In the genomic region with DNA sequence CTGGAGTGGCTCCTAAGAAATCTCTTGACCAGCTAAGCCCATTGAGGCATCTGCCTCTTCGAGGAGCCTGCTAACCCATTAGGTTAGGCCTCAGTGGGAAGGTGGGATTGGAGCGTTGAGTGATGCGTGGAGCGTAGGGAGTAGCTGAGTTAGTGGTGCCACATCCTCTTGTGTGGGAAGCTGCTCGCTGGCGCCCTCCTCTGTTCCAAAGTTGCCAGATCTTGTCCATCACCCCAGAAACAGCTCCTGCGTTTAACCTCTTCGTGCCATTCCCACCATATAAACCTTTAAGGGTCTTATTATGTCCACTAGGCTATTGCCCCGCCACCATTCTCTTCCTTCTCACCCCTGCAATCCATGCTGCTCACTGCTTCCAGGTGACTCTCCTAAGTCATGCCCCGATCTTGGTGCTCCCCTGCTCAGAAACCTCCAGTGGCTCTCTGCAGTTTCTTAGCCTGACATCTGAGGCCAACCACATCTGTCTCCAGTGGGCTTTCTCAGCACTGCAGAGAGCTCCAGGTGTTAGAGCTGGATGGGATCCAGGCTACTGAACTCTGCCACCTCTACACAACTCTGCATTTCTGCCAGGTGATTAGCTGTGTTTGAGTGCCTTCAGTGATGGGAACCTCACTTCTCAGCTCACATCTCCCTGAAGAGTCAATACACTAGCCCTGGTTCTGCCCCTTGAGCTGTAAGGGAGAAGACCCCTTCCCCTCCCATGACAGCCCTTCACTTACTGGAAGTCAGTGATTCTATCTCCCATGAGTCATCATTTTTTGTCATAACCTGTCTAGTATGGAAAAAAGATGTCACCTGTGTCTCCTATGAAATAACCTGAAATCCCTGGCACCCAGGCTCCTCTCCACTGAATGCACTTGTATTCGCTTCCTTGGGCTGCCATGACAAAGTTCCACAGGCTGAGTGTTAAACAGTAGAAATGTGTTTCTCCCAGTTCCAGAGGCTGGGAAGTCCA, we compare ENCODE assay signal across 9 cellular contexts.
DNase-seq lines count a peak whose midpoint lies in the region; ATAC-seq and TF ChIP-seq lines count a peak whose summit lies in the region.
"Had no signal": no experiment of that assay in that cellular context is flagged by ENCODE, and none has a peak within 500 bp of the region (broad histone marks: within the 10 kb centered on the region; RNA-seq: fewer than 3 reads in every experiment).

No MANE protein-coding gene starts in this region.

- H3K36me3 ChIP-seq in OCI-LY3 (replicated peaks; ENCODE audit: low read depth, low read length) (no peaks in the 10 kb centered on the region), ascending aorta (no peaks in the 10 kb centered on the region)
- H3K36me3 ChIP-seq: heart left ventricle had no signal

- no peaks in the 10 kb centered on the region for H3K79me2 ChIP-seq in OCI-LY3 (ENCODE audit: low read length)

- no peak overlapping the region for H2AFZ ChIP-seq in OCI-LY3 (ENCODE audit: low read depth, low read length)

- DNase-seq in 8988T (peak; percentile 26), GM10266 (ENCODE audit: extremely low spot score) (peak; percentile 16), globus pallidus (ENCODE audit: low spot score) (peak; percentile 60), NCI-H2107 (lab: John Stamatoyannopoulos, UW) (no peak), ascending aorta (ENCODE audit: low spot score in 2 of 2) (no peak), HCEC 1CT (no peak)

- H3K27ac ChIP-seq in OCI-LY3 (ENCODE audit: low read length) = no peak overlapping the region
- H3K27ac ChIP-seq in ascending aorta = no peak overlapping the region
- H3K27ac ChIP-seq: heart left ventricle had no signal

- no peaks in the 10 kb centered on the region for H3K27me3 ChIP-seq in OCI-LY3 (ENCODE audit: low read depth, low read length)
- no peaks in the 10 kb centered on the region for H3K27me3 ChIP-seq in ascending aorta
- H3K27me3 ChIP-seq: heart left ventricle had no signal

- no peaks in the 10 kb centered on the region for H3K9me3 ChIP-seq in OCI-LY3 (ENCODE audit: insufficient read depth, low read length)
- H3K9me3 ChIP-seq in ascending aorta = no peaks in the 10 kb centered on the region
- H3K9me3 ChIP-seq: heart left ventricle had no signal

- H3K4me2 ChIP-seq in OCI-LY3 (ENCODE audit: low read length) = no peak overlapping the region

- intact Hi-C loops in ascending aorta (cut with DNase I) = no loop called here

- no peak for ATAC-seq in GM21526 (IDR thresholded peaks at IDR 0.05; ENCODE audit: low FRiP score, unreplicated experiment)
- ATAC-seq: heart left ventricle had no signal

- H3K4me3 ChIP-seq in OCI-LY3 (ENCODE audit: low read length) (no peak overlapping the region), ascending aorta (no peak overlapping the region)
- H3K4me3 ChIP-seq: heart left ventricle had no signal

- H3K9ac ChIP-seq in OCI-LY3 (ENCODE audit: low read length) = no peak overlapping the region

- H4K20me1 ChIP-seq in OCI-LY3 (ENCODE audit: insufficient read depth, low read length) = no peaks in the 10 kb centered on the region

- peak; percentile 30 for TF ChIP-seq CTCF in GM10266 (IDR thresholded peaks at IDR 0.05; ENCODE audit: control insufficient read depth, insufficient read depth, low read depth, missing control alignments)
- TF ChIP-seq CTCF in OCI-LY3 (IDR thresholded peaks at IDR 0.05; ENCODE audit: low read depth, low read length) = peak; percentile 36
- TF ChIP-seq CTCF in ascending aorta (IDR thresholded peaks at IDR 0.05) = no peak

- no peaks in the 10 kb centered on the region for H3K4me1 ChIP-seq in OCI-LY3 (ENCODE audit: low read length)
- H3K4me1 ChIP-seq in ascending aorta = peaks cover 7 to 8% of the 10 kb centered on the region in 2 donors

Comparison
In these comparisons a context has a peak if more than half of its experiments do, and no peak if none do; other contexts are left out.
1. DNase-seq: peak in 8988T (single experiment), GM10266 (single experiment) and globus pallidus (single experiment); none in NCI-H2107 (single experiment), ascending aorta (0 of 2) and HCEC 1CT (single experiment).
2. CTCF ChIP-seq: peak in GM10266 (single experiment) and OCI-LY3 (single experiment); none in ascending aorta (0 of 3).